Comparison of ENCODE assay signal across 13 cellular contexts in genomic region chr11:61794579-61794978, GRCh38. TPM values are rescaled to one million over a fixed set of nuclear protein-coding genes. Genes with fewer than 3 reads are reported as not detected.
DNase-seq lines count a peak whose midpoint lies in the region; ATAC-seq, FAIRE-seq and TF ChIP-seq lines count a peak whose summit lies in the region.
"Had no signal": no experiment of that assay in that cellular context is flagged by ENCODE, and none has a peak within 500 bp of the region (broad histone marks: within the 10 kb centered on the region; RNA-seq: fewer than 3 reads in every experiment).

No MANE protein-coding gene starts in this region.

- peaks cover 23% of the 10 kb centered on the region for H3K36me3 Mint-ChIP-seq in natural killer cell treated with Interleukin-12 subunit alpha and Interleukin-12 subunit beta and Interleukin-15 and Interleukin-18, amount 100 ng/mL, for 72 hours
- no peaks in the 10 kb centered on the region for H3K36me3 Mint-ChIP-seq in natural killer cell
- peaks cover 64% of the 10 kb centered on the region for H3K36me3 Mint-ChIP-seq in activated T-helper 2 cell treated with anti-CD3 and anti-CD28 coated beads, Interferon-gamma antibody, Interleukin-2, Interleukin-4, amounts not matched to agents 10 μg/mL and 5 μg/mL and 100 μg/mL, durations not matched to agents 14 hours and 24 hours and 36 hours (ENCODE audit: low read depth)

- no peak overlapping the region for H3K27ac Mint-ChIP-seq in natural killer cell treated with Interleukin-12 subunit alpha and Interleukin-12 subunit beta and Interleukin-15 and Interleukin-18, amount 100 ng/mL, for 72 hours
- H3K27ac Mint-ChIP-seq in natural killer cell: no peak overlapping the region
- peak overlapping the region; percentile 33 for H3K27ac Mint-ChIP-seq in activated T-helper 2 cell treated with anti-CD3 and anti-CD28 coated beads, Interferon-gamma antibody, Interleukin-2, Interleukin-4, amounts not matched to agents 10 μg/mL and 5 μg/mL and 100 μg/mL, durations not matched to agents 14 hours and 24 hours and 36 hours

- ATAC-seq in natural killer cell treated with Interleukin-12 subunit alpha and Interleukin-12 subunit beta and Interleukin-15 and Interleukin-18, amount 100 ng/mL, for 72 hours: no peak
- no peak for ATAC-seq in natural killer cell

- peaks cover 28 to 30% of the 10 kb centered on the region in 2 donors for H3K4me1 Mint-ChIP-seq in natural killer cell treated with Interleukin-12 subunit alpha and Interleukin-12 subunit beta and Interleukin-15 and Interleukin-18, amount 100 ng/mL, for 72 hours (ENCODE audit: low read depth in 2 of 2)
- H3K4me1 Mint-ChIP-seq in natural killer cell: peaks cover 17 to 34% of the 10 kb centered on the region in 2 donors
- H3K4me1 Mint-ChIP-seq in activated T-helper 2 cell treated with anti-CD3 and anti-CD28 coated beads, Interferon-gamma antibody, Interleukin-2, Interleukin-4, amounts not matched to agents 10 μg/mL and 5 μg/mL and 100 μg/mL, durations not matched to agents 14 hours and 24 hours and 36 hours (ENCODE audit: low read depth): peaks cover 51% of the 10 kb centered on the region

- no peak for TF ChIP-seq CTCF in natural killer cell (IDR thresholded peaks at IDR 0.05)

- no peaks in the 10 kb centered on the region for H3K9me3 Mint-ChIP-seq in natural killer cell treated with Interleukin-12 subunit alpha and Interleukin-12 subunit beta and Interleukin-15 and Interleukin-18, amount 100 ng/mL, for 72 hours
- H3K9me3 Mint-ChIP-seq in natural killer cell: no peaks in the 10 kb centered on the region
- no peaks in the 10 kb centered on the region for H3K9me3 Mint-ChIP-seq in activated T-helper 2 cell treated with anti-CD3 and anti-CD28 coated beads, Interferon-gamma antibody, Interleukin-2, Interleukin-4, amounts not matched to agents 10 μg/mL and 5 μg/mL and 100 μg/mL, durations not matched to agents 14 hours and 24 hours and 36 hours

- no peak for TF ChIP-seq POLR2A in H54 (IDR thresholded peaks at IDR 0.05; ENCODE audit: low read depth, low read length)

- H3K4me3 Mint-ChIP-seq in natural killer cell treated with Interleukin-12 subunit alpha and Interleukin-12 subunit beta and Interleukin-15 and Interleukin-18, amount 100 ng/mL, for 72 hours: peak overlapping the region; percentile 42
- no peak overlapping the region for H3K4me3 Mint-ChIP-seq in natural killer cell
- peak overlapping the region; percentile 21 for H3K4me3 Mint-ChIP-seq in activated T-helper 2 cell treated with anti-CD3 and anti-CD28 coated beads, Interferon-gamma antibody, Interleukin-2, Interleukin-4, amounts not matched to agents 10 μg/mL and 5 μg/mL and 100 μg/mL, durations not matched to agents 14 hours and 24 hours and 36 hours (ENCODE audit: low read depth)

- intact Hi-C loops in natural killer cell (cut with micrococcal nuclease): loop anchor here (5.0 kb wide), 1 partner anchor 33 kb away; the partner anchor contains the start of gene FADS2
- intact Hi-C loops in activated T-helper 2 cell treated with anti-CD3 and anti-CD28 coated beads, Interferon-gamma antibody, Interleukin-2, Interleukin-4, amounts not matched to agents 10 μg/mL and 5 μg/mL and 100 μg/mL, durations not matched to agents 14 hours and 24 hours and 36 hours (cut with micrococcal nuclease): loop anchor here (5.0 kb wide), 2 partner anchors 98 to 328 kb away; partner anchors contain the start of genes FADS3 and INCENP

- no peak for DNase-seq in natural killer cell treated with Interleukin-12 subunit alpha and Interleukin-12 subunit beta and Interleukin-15 and Interleukin-18, amount 100 ng/mL, for 72 hours (ENCODE audit: low spot score)
- no peak for DNase-seq in natural killer cell
- DNase-seq in activated T-helper 2 cell treated with anti-CD3 and anti-CD28 coated beads, Interferon-gamma antibody, Interleukin-2, Interleukin-4, amounts not matched to agents 10 μg/mL and 5 μg/mL and 100 μg/mL, durations not matched to agents 14 hours and 24 hours and 36 hours (ENCODE audit: low spot score): no peak
- no peak for DNase-seq in GF-D8 (lab: John Stamatoyannopoulos, UW)
- DNase-seq in H54 (ENCODE audit: insufficient read length, low spot score): no peak
- DNase-seq in medulla oblongata (ENCODE audit: extremely low spot score): no peak
- DNase-seq: activated CD4-positive, CD25-positive, alpha-beta regulatory T cell; BE2C; esophagus squamous epithelium; NCI-H1694 treated with DMSO at 0.1 percent for 48 hours; NCI-H526 treated with DMSO at 0.1 percent for 48 hours; ovary had no signal

- H3K27me3 Mint-ChIP-seq in natural killer cell treated with Interleukin-12 subunit alpha and Interleukin-12 subunit beta and Interleukin-15 and Interleukin-18, amount 100 ng/mL, for 72 hours: no peaks in the 10 kb centered on the region
- no peaks in the 10 kb centered on the region for H3K27me3 Mint-ChIP-seq in natural killer cell (ENCODE audit: low read depth in 2 of 2)
- H3K27me3 Mint-ChIP-seq in activated T-helper 2 cell treated with anti-CD3 and anti-CD28 coated beads, Interferon-gamma antibody, Interleukin-2, Interleukin-4, amounts not matched to agents 10 μg/mL and 5 μg/mL and 100 μg/mL, durations not matched to agents 14 hours and 24 hours and 36 hours (ENCODE audit: low read depth): no peaks in the 10 kb centered on the region

- FAIRE-seq in H54 (lab: Jason Lieb, UNC): no peak
- FAIRE-seq: colon had no signal

RNA-seq across cellular contexts. Expression of gene FEN1, which starts 1.9 kb away (rescaled TPM):
- 100 to 1,000 TPM in 1 of 2 donors, 10 to 100 TPM in 1; 75.8 to 155 TPM for total RNA-seq in natural killer cell treated with Interleukin-12 subunit alpha and Interleukin-12 subunit beta and Interleukin-15 and Interleukin-18, amount 100 ng/mL, for 72 hours
- 10 to 100 TPM; 14.2 to 17.8 (median 17.5) TPM for total RNA-seq in natural killer cell
- 130 and 131 TPM in 2 replicates for total RNA-seq in activated T-helper 2 cell treated with anti-CD3 and anti-CD28 coated beads, Interferon-gamma antibody, Interleukin-2, Interleukin-4, amounts not matched to agents 10 μg/mL and 5 μg/mL and 100 μg/mL, durations not matched to agents 14 hours and 24 hours and 36 hours

RNA-seq across cellular contexts. Expression of gene TMEM258, which starts 2.2 kb away (rescaled TPM):
- total RNA-seq in natural killer cell treated with Interleukin-12 subunit alpha and Interleukin-12 subunit beta and Interleukin-15 and Interleukin-18, amount 100 ng/mL, for 72 hours: 100 to 1,000 TPM; 119 to 133 TPM
- 10 to 100 TPM; 64.4 to 69.3 (median 66.1) TPM for total RNA-seq in natural killer cell
- 187 and 192 TPM in 2 replicates for total RNA-seq in activated T-helper 2 cell treated with anti-CD3 and anti-CD28 coated beads, Interferon-gamma antibody, Interleukin-2, Interleukin-4, amounts not matched to agents 10 μg/mL and 5 μg/mL and 100 μg/mL, durations not matched to agents 14 hours and 24 hours and 36 hours

RNA-seq across cellular contexts. Expression of gene FADS1, which starts 22.2 kb away (rescaled TPM):
- total RNA-seq in natural killer cell treated with Interleukin-12 subunit alpha and Interleukin-12 subunit beta and Interleukin-15 and Interleukin-18, amount 100 ng/mL, for 72 hours: 10 to 100 TPM; 50.4 to 56.5 TPM
- 10 to 100 TPM in 2 of 3 donors, 1 to 10 TPM in 1; 9.3 to 17.2 (median 10.2) TPM for total RNA-seq in natural killer cell
- 114 and 116 TPM in 2 replicates for total RNA-seq in activated T-helper 2 cell treated with anti-CD3 and anti-CD28 coated beads, Interferon-gamma antibody, Interleukin-2, Interleukin-4, amounts not matched to agents 10 μg/mL and 5 μg/mL and 100 μg/mL, durations not matched to agents 14 hours and 24 hours and 36 hours

RNA-seq across cellular contexts. Expression of gene FADS2, which starts 33.5 kb away (rescaled TPM):
- 10 to 100 TPM; 69.1 to 90.1 TPM for total RNA-seq in natural killer cell treated with Interleukin-12 subunit alpha and Interleukin-12 subunit beta and Interleukin-15 and Interleukin-18, amount 100 ng/mL, for 72 hours
- 10 to 100 TPM; 30.4 to 52.7 (median 34.4) TPM for total RNA-seq in natural killer cell
- total RNA-seq in activated T-helper 2 cell treated with anti-CD3 and anti-CD28 coated beads, Interferon-gamma antibody, Interleukin-2, Interleukin-4, amounts not matched to agents 10 μg/mL and 5 μg/mL and 100 μg/mL, durations not matched to agents 14 hours and 24 hours and 36 hours: 366 and 381 TPM in 2 replicates

RNA-seq across cellular contexts. Expression of gene MYRF, which starts 42.1 kb away (rescaled TPM):
- 1 to 10 TPM; 3.7 to 5.5 TPM for total RNA-seq in natural killer cell treated with Interleukin-12 subunit alpha and Interleukin-12 subunit beta and Interleukin-15 and Interleukin-18, amount 100 ng/mL, for 72 hours
- total RNA-seq in natural killer cell: 10 to 100 TPM in 1 of 3 donors, 1 to 10 TPM in 2; 4.9 to 15.3 (median 7.3) TPM
- 1.8 and 2.6 TPM in 2 replicates for total RNA-seq in activated T-helper 2 cell treated with anti-CD3 and anti-CD28 coated beads, Interferon-gamma antibody, Interleukin-2, Interleukin-4, amounts not matched to agents 10 μg/mL and 5 μg/mL and 100 μg/mL, durations not matched to agents 14 hours and 24 hours and 36 hours
